In genomic region chr5:103927739-103928138, GRCh38 we compare ENCODE assay signal across 19 cellular contexts.
"Had no signal": no experiment of that assay in that cellular context is flagged by ENCODE, and none has a peak within 500 bp of the region (broad histone marks: within the 10 kb centered on the region; RNA-seq: fewer than 3 reads in every experiment).

No MANE protein-coding gene starts in this region.

- H3K4me3 ChIP-seq: MG63 had no signal

- H3K27me3 ChIP-seq: MG63 had no signal

- H3K27ac ChIP-seq: RWPE1 had no signal

- H3K27ac Mint-ChIP-seq: T-cell had no signal

- ATAC-seq: Panc1, PC-3, T-cell had no signal

- DNase-seq: KBM-7, MG63, NCI-H1092, NCI-H1105 treated with DMSO at 0.1 percent for 48 hours, NCI-H1417 treated with DMSO at 0.1 percent for 48 hours, NCI-H146, NCI-H1694 treated with DMSO at 0.1 percent for 48 hours, NCI-H1930, NCI-H2081 treated with DMSO at 0.1 percent for 48 hours, NCI-H2227 treated with DMSO at 0.1 percent for 48 hours, NCI-H524, NCI-H526 treated with DMSO at 0.1 percent for 48 hours, NCI-H774, PC-3, SHP77, SW 1271, T-cell had no signal

- H3K4me3 Mint-ChIP-seq: T-cell had no signal

- H3K36me3 Mint-ChIP-seq: T-cell had no signal

- H3K4me1 Mint-ChIP-seq: T-cell had no signal

- H3K27me3 Mint-ChIP-seq: T-cell had no signal

- H3K36me3 ChIP-seq: MG63 had no signal

- H3K9me3 ChIP-seq: MG63 had no signal
